ENCODE assay signal across 15 cellular contexts in genomic region chr6:94478178-94479140, GRCh38.
DNase-seq lines count a peak whose midpoint lies in the region; ATAC-seq, FAIRE-seq and TF ChIP-seq lines count a peak whose summit lies in the region.
"Had no signal": no experiment of that assay in that cellular context is flagged by ENCODE, and none has a peak within 500 bp of the region (broad histone marks: within the 10 kb centered on the region; RNA-seq: fewer than 3 reads in every experiment).

No MANE protein-coding gene starts in this region.

- H3K9me3 ChIP-seq in HAP-1: peaks cover 4% of the 10 kb centered on the region; the same call in 1 of the 2 replicates
- H3K9me3 ChIP-seq in pancreas: no peaks in the 10 kb centered on the region
- H3K9me3 ChIP-seq: ascending aorta had no signal

- DNase-seq in HAP-1 (ENCODE audit: low spot score in 2 of 2): peak; percentile 58 to 93
- peak; percentile 13 for DNase-seq in NCI-H2029 (lab: John Stamatoyannopoulos, UW)
- DNase-seq in NCI-H82 treated with DMSO at 0.1 percent for 48 hours (lab: John Stamatoyannopoulos, UW; ENCODE audit: unreplicated experiment): peak; percentile 95
- peak; percentile 1 for DNase-seq in left kidney (ENCODE audit: low read depth, low spot score)
- DNase-seq in GM13976 (ENCODE audit: low spot score): no peak
- no peak for DNase-seq in pancreas
- DNase-seq in iPS-NIHi7 (ENCODE audit: extremely low spot score): no peak
- DNase-seq: activated CD4-positive, alpha-beta memory T cell treated with anti-CD3 and anti-CD28 coated beads for 36 hours; activated effector memory CD4-positive, alpha-beta T cell treated with Interleukin-2 at 50 U/mL for 16 hours; dermis blood vessel endothelial cell; mammary epithelial cell; small intestine; T-helper 17 cell had no signal

- TF ChIP-seq CTCF in GM13976 (IDR thresholded peaks at IDR 0.05; ENCODE audit: borderline replicate concordance, control extremely low read depth, extremely low read depth, insufficient read depth, missing control alignments) (no peak), pancreas (IDR thresholded peaks at IDR 0.05) (no peak)

- H3K27me3 ChIP-seq in HAP-1 (ENCODE audit: low read depth) (0 out of 2 replicates have a peak, but pooled peaks cover 3% of the 10 kb centered on the region), pancreas (no peaks in the 10 kb centered on the region)
- H3K27me3 ChIP-seq: ascending aorta had no signal

- intact Hi-C loops in pancreas (cut with DNase I): no loop called here

- no peak for FAIRE-seq in pancreas (lab: Jason Lieb, UNC)
- FAIRE-seq: small intestine had no signal

- H3K36me3 ChIP-seq in HAP-1 (replicated peaks) (no peaks in the 10 kb centered on the region), pancreas (no peaks in the 10 kb centered on the region)
- H3K36me3 ChIP-seq: ascending aorta had no signal

- 60 to 67% methylated on average over 3 of the region's 3 CpGs for WGBS in pancreas, 2 donors

- no peak overlapping the region for H3K27ac ChIP-seq in pancreas
- H3K27ac ChIP-seq: ascending aorta, HL-60 had no signal

- ATAC-seq in pancreas: no peak
- ATAC-seq: T-helper 17 cell had no signal

- H3K4me1 ChIP-seq in HAP-1 (peaks cover 13% of the 10 kb centered on the region), pancreas (no peaks in the 10 kb centered on the region)
- H3K4me1 ChIP-seq: ascending aorta had no signal

- H3K4me3 ChIP-seq in HAP-1 (no peak overlapping the region), pancreas (no peak overlapping the region)
- H3K4me3 ChIP-seq: ascending aorta had no signal

- in situ Hi-C loops in HAP-1 (cut with MboI; ENCODE audit: low sequenced_read_pairs) (no loop called here), GM13976 (cut with MboI; ENCODE audit: low sequenced_read_pairs, unreplicated experiment) (no loop called here)

Comparison
In these comparisons a context has a peak if more than half of its experiments do, and no peak if none do; other contexts are left out.
1. DNase-seq: peak in HAP-1 (2 of 2), NCI-H2029 (single experiment), NCI-H82 treated with DMSO at 0.1 percent for 48 hours (single experiment) and left kidney (single experiment); none in GM13976 (single experiment), pancreas (0 of 6) and iPS-NIHi7 (single experiment).